ENCODE assay signal across 8 cellular contexts in genomic region chr19:46529622-46530451, GRCh38. TPM values are rescaled to one million over a fixed set of nuclear protein-coding genes. Genes with fewer than 3 reads are reported as not detected.
DNase-seq lines count a peak whose midpoint lies in the region; ATAC-seq and TF ChIP-seq lines count a peak whose summit lies in the region.

No MANE protein-coding gene starts in this region.

- H3K4me2 ChIP-seq in DOHH2 (ENCODE audit: low read length): peak overlapping the region; percentile 45

- no peak overlapping the region for H3K27ac Mint-ChIP-seq in glutamatergic neuron (ENCODE audit: unreplicated experiment)

- no peaks in the 10 kb centered on the region for H3K27me3 ChIP-seq in DOHH2 (ENCODE audit: control insufficient read depth, low read length)

- peaks cover 16% of the 10 kb centered on the region for H3K4me1 ChIP-seq in DOHH2 (ENCODE audit: control insufficient read depth, low read length)

- peak; percentile 91 for TF ChIP-seq CTCF in DOHH2 (IDR thresholded peaks at IDR 0.05; ENCODE audit: low read depth, low read length, poor library complexity, severe bottlenecking)
- TF ChIP-seq CTCF in glutamatergic neuron (IDR thresholded peaks at IDR 0.05; ENCODE audit: partially characterized antibody, unreplicated experiment): peak; percentile 97

- no peaks in the 10 kb centered on the region for H3K9me3 ChIP-seq in DOHH2 (ENCODE audit: control insufficient read depth, insufficient read depth, low read length)

- peaks cover 2% of the 10 kb centered on the region for H3K9me3 Mint-ChIP-seq in glutamatergic neuron (ENCODE audit: unreplicated experiment)

- peaks cover 17% of the 10 kb centered on the region for H3K27me3 Mint-ChIP-seq in glutamatergic neuron (ENCODE audit: unreplicated experiment)

- H3K4me3 ChIP-seq in DOHH2 (ENCODE audit: low read length): peak overlapping the region; percentile 8

- H3K36me3 Mint-ChIP-seq in glutamatergic neuron (ENCODE audit: unreplicated experiment): no peaks in the 10 kb centered on the region

- no peaks in the 10 kb centered on the region for H3K79me2 ChIP-seq in DOHH2 (ENCODE audit: control insufficient read depth, low read length)

- no peaks in the 10 kb centered on the region for H3F3A ChIP-seq in DOHH2 (ENCODE audit: control insufficient read depth, insufficient read depth)

- no peaks in the 10 kb centered on the region for H3K9me2 ChIP-seq in DOHH2 (replicated peaks; ENCODE audit: control insufficient read depth, low read length)

- H3K4me1 Mint-ChIP-seq in glutamatergic neuron (ENCODE audit: low read depth, unreplicated experiment): peaks cover 7% of the 10 kb centered on the region

- H4K20me1 ChIP-seq in DOHH2 (ENCODE audit: control insufficient read depth, insufficient read depth, low read depth, low read length): no peaks in the 10 kb centered on the region

- H3K4me3 Mint-ChIP-seq in glutamatergic neuron (ENCODE audit: unreplicated experiment): peak overlapping the region; percentile 15

- H3K36me3 ChIP-seq in DOHH2 (ENCODE audit: control insufficient read depth, low read length): no peaks in the 10 kb centered on the region

- peak; percentile 87 for ATAC-seq in SK-N-SH treated with all-trans-retinoic acid at 6 μM for 48 hours
- ATAC-seq in GM18517 (IDR thresholded peaks at IDR 0.05; ENCODE audit: unreplicated experiment): no peak
- ATAC-seq in HG03521 (IDR thresholded peaks at IDR 0.05; ENCODE audit: unreplicated experiment): no peak

- no peak overlapping the region for H3K27ac ChIP-seq in DOHH2 (ENCODE audit: low read depth, low read length)

- DNase-seq in LHCN-M2 (ENCODE audit: low read depth) (peak; percentile 58), glutamatergic neuron (peak; percentile 84), renal cortical epithelial cell (ENCODE audit: low read depth) (peak; percentile 59)
- peak; percentile 73 for DNase-seq in activated naive CD4-positive, alpha-beta T cell treated with anti-CD3 and anti-CD28 coated beads, Interleukin-2, amount 50 U/mL, for 16 hours

TF ChIP-seq in SK-N-SH treated with all-trans-retinoic acid at 6 μM for 48 hours, 23 proteins besides CTCF, POLR2A, EP300 and RAD21:
- TF ChIP-seq, protein P1, sequence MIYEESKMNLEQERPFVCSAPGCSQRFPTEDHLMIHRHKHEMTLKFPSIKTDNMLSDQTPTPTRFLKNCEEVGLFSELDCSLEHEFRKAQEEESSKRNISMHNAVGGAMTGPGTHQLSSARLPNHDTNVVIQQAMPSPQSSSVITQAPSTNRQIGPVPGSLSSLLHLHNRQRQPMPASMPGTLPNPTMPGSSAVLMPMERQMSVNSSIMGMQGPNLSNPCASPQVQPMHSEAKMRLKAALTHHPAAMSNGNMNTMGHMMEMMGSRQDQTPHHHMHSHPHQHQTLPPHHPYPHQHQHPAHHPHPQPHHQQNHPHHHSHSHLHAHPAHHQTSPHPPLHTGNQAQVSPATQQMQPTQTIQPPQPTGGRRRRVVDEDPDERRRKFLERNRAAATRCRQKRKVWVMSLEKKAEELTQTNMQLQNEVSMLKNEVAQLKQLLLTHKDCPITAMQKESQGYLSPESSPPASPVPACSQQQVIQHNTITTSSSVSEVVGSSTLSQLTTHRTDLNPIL (CRISPR knock-in tag; IDR thresholded peaks at IDR 0.05; ENCODE audit: low read depth): peak; percentile 34; the same call in 1 of the 2 replicates
- TF ChIP-seq TSHZ2 (CRISPR knock-in tag; IDR thresholded peaks at IDR 0.05): no peak
- TF ChIP-seq TCF4 (CRISPR knock-in tag; IDR thresholded peaks at IDR 0.05; ENCODE audit: borderline replicate concordance): no peak
- TF ChIP-seq, protein P2, sequence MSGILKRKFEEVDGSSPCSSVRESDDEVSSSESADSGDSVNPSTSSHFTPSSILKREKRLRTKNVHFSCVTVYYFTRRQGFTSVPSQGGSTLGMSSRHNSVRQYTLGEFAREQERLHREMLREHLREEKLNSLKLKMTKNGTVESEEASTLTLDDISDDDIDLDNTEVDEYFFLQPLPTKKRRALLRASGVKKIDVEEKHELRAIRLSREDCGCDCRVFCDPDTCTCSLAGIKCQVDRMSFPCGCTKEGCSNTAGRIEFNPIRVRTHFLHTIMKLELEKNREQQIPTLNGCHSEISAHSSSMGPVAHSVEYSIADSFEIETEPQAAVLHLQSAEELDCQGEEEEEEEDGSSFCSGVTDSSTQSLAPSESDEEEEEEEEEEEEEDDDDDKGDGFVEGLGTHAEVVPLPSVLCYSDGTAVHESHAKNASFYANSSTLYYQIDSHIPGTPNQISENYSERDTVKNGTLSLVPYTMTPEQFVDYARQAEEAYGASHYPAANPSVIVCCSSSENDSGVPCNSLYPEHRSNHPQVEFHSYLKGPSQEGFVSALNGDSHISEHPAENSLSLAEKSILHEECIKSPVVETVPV (CRISPR knock-in tag; IDR thresholded peaks at IDR 0.05): 0 out of 2 replicates have a peak, but pooled peaks have one; percentile 59
- no peak for TF ChIP-seq PPARA (CRISPR knock-in tag; IDR thresholded peaks at IDR 0.05; ENCODE audit: borderline replicate concordance)

RNA-seq across cellular contexts. Expression of gene PNMA8B, which starts 34.2 kb away (rescaled TPM):
- 0.19 TPM in 1 of 2 replicates, not detected in the other for total RNA-seq in LHCN-M2 (2014; rRNA removed)
- polyA plus RNA-seq in LHCN-M2 (2012): 0.04 TPM
- total RNA-seq in glutamatergic neuron (ENCODE audit: unreplicated experiment): 0.76 TPM
- total RNA-seq in renal cortical epithelial cell: 0.35 and 0.85 TPM in 2 replicates

RNA-seq across cellular contexts. Expression of gene PNMA8A, which starts 58.5 kb away (rescaled TPM):
- total RNA-seq in LHCN-M2 (2014; rRNA removed) (74.8 and 80.1 TPM in 2 replicates), glutamatergic neuron (ENCODE audit: unreplicated experiment) (14.1 TPM), renal cortical epithelial cell (1.2 and 15.4 TPM in 2 replicates)
- polyA plus RNA-seq in LHCN-M2 (2012): 23.7 TPM
